Comparison of ENCODE assay signal across 10 cellular contexts in genomic region chr3:9401986-9402385, GRCh38. TPM values are rescaled to one million over a fixed set of nuclear protein-coding genes. Genes with fewer than 3 reads are reported as not detected.
DNase-seq lines count a peak whose midpoint lies in the region; ATAC-seq and TF ChIP-seq lines count a peak whose summit lies in the region.
"Had no signal": no experiment of that assay in that cellular context is flagged by ENCODE, and none has a peak within 500 bp of the region (broad histone marks: within the 10 kb centered on the region; RNA-seq: fewer than 3 reads in every experiment).

No MANE protein-coding gene starts in this region.

- ATAC-seq in IMR-90 (ENCODE audit: low read depth) = no peak

- no peak overlapping the region for H3K56ac ChIP-seq in IMR-90 (ENCODE audit: extremely low read depth, insufficient read depth, low read length)

- H2BK120ac ChIP-seq in IMR-90 (ENCODE audit: low read depth, low read length) = no peak overlapping the region

- H4K20me1 ChIP-seq in BLaER1 treated with 17β-estradiol and CSF1 and Interleukin-3, amounts not matched to agents 10 nM and 100 nM = peaks cover 81 to 89% (median 85%) of the 10 kb centered on the region in 11 experiments
- peaks cover 94% of the 10 kb centered on the region for H4K20me1 ChIP-seq in IMR-90 (ENCODE audit: insufficient read depth, low read length)
- no peaks in the 10 kb centered on the region for H4K20me1 ChIP-seq in neural cell (ENCODE audit: insufficient read depth)

- H3K4me3 ChIP-seq in BLaER1 treated with 17β-estradiol and CSF1 and Interleukin-3, amounts not matched to agents 10 nM and 100 nM = no peak overlapping the region
- no peak overlapping the region; the same call in 1 of the 2 replicates for H3K4me3 ChIP-seq in IMR-90 (ENCODE audit: insufficient read depth, low read depth, low read length)
- peak overlapping the region; percentile 44 for H3K4me3 ChIP-seq in coronary artery
- peak overlapping the region; percentile 86 for H3K4me3 ChIP-seq in neural cell (ENCODE audit: low read length)
- no peak overlapping the region for H3K4me3 ChIP-seq in lower leg skin (ENCODE audit: low read depth, poor library complexity, severe bottlenecking)

- no peak overlapping the region for H3K14ac ChIP-seq in IMR-90 (replicated peaks; ENCODE audit: low read depth, low read length)

- peaks cover 18% of the 10 kb centered on the region for H3F3A ChIP-seq in neural cell (ENCODE audit: insufficient read depth, low read length, poor library complexity, severe bottlenecking)

- H3K4me2 ChIP-seq in BLaER1 treated with 17β-estradiol and CSF1 and Interleukin-3, amounts not matched to agents 10 nM and 100 nM = peak overlapping the region; percentile 39 to 99 (median 91); a peak in 21 of 22 replicates
- H3K4me2 ChIP-seq in IMR-90 (ENCODE audit: low read depth, low read length) (peak overlapping the region; percentile 70), neural cell (ENCODE audit: low read length) (peak overlapping the region; percentile 94)

- TF ChIP-seq RAD21 in IMR-90 (IDR thresholded peaks at IDR 0.05; ENCODE audit: low read length) (no peak), neural cell (conservative IDR thresholded peaks at IDR 0.05) (no peak)

- intact Hi-C loops in IMR-90 (cut with micrococcal nuclease) (no loop called here), lower leg skin (cut with DNase I; ENCODE audit: low total_unique reads) (no loop called here)

- H3K9ac ChIP-seq in BLaER1 treated with 17β-estradiol and CSF1 and Interleukin-3, amounts not matched to agents 10 nM and 100 nM = peak overlapping the region in 1 of 11 experiments; percentile 100; a peak in 3 of 22 replicates
- H3K9ac ChIP-seq in IMR-90 (ENCODE audit: low read depth, low read length) (no peak overlapping the region), neural cell (ENCODE audit: low read length) (peak overlapping the region; percentile 97)

- peaks cover 93% of the 10 kb centered on the region for H3K79me2 ChIP-seq in neural cell (replicated peaks; ENCODE audit: insufficient read depth, low read length)

- TF ChIP-seq EP300 in neural cell (conservative IDR thresholded peaks at IDR 0.05; ENCODE audit: poor library complexity, severe bottlenecking) = no peak

- no peak overlapping the region for H3K27ac ChIP-seq in BLaER1 treated with 17β-estradiol and CSF1 and Interleukin-3, amounts not matched to agents 10 nM and 100 nM
- H3K27ac ChIP-seq in IMR-90 (ENCODE audit: insufficient read depth, low read length) (no peak overlapping the region), coronary artery (peak overlapping the region; percentile 35 to 100), neural cell (ENCODE audit: low read length) (peak overlapping the region; percentile 91)

- POLR2A ChIA-PET in IMR-90 (lab: Charles Lee; ENCODE audit: unreplicated experiment) = no interaction called here

- peaks cover 27 to 74% (median 56%) of the 10 kb centered on the region in 10 experiments for H3K4me1 ChIP-seq in BLaER1 treated with 17β-estradiol and CSF1 and Interleukin-3, amounts not matched to agents 10 nM and 100 nM
- peaks cover 9% of the 10 kb centered on the region for H3K4me1 ChIP-seq in IMR-90 (ENCODE audit: control insufficient read depth, insufficient read depth, low read length)

- H4K91ac ChIP-seq in IMR-90 (ENCODE audit: insufficient read depth, low read depth, low read length) = no peak overlapping the region

- peaks cover 0 to 8% (median 0%) of the 10 kb centered on the region in 11 experiments; a peak in 8 of 22 replicates for H3K36me3 ChIP-seq in BLaER1 treated with 17β-estradiol and CSF1 and Interleukin-3, amounts not matched to agents 10 nM and 100 nM
- H3K36me3 ChIP-seq in IMR-90 (ENCODE audit: control insufficient read depth, insufficient read depth, low read length) (no peaks in the 10 kb centered on the region), neural cell (ENCODE audit: insufficient read depth, low read length) (no peaks in the 10 kb centered on the region)

- H3K4ac ChIP-seq in IMR-90 (ENCODE audit: low read depth, low read length) = no peak overlapping the region

- peaks cover 0 to 7% (median 0%) of the 10 kb centered on the region in 11 experiments; a peak in 2 of 22 replicates for H3K9me3 ChIP-seq in BLaER1 treated with 17β-estradiol and CSF1 and Interleukin-3, amounts not matched to agents 10 nM and 100 nM (replicated peaks in 1 of 11)
- H3K9me3 ChIP-seq in IMR-90 (ENCODE audit: control insufficient read depth, insufficient read depth, low read length) = no peaks in the 10 kb centered on the region
- no peaks in the 10 kb centered on the region for H3K9me3 ChIP-seq in neural cell (ENCODE audit: low read length)

- TF ChIP-seq POLR2A in IMR-90 (IDR thresholded peaks at IDR 0.05; ENCODE audit: low read depth, low read length) = no peak
- TF ChIP-seq POLR2A in lower leg skin (IDR thresholded peaks at IDR 0.05) = no peak

- no peak overlapping the region for H2BK20ac ChIP-seq in IMR-90 (ENCODE audit: low read depth, low read length)

- DNase-seq in IMR-90 (no peak), coronary artery (ENCODE audit: low spot score) (no peak), lower leg skin (ENCODE audit: low spot score in 2 of 2) (no peak), NOMO-1 (lab: John Stamatoyannopoulos, UW; ENCODE audit: unreplicated experiment in 2 of 2) (no peak)
- DNase-seq in stimulated activated naive CD4-positive, alpha-beta T cell treated with Interleukin-2 at 50 U/mL for 16 hours (lab: John Stamatoyannopoulos, UW) = no peak
- DNase-seq in stimulated activated CD4-positive, alpha-beta T cell treated with anti-CD3 and anti-CD28 coated beads, Interleukin-1b, Interleukin-23, amount 100 ng/mL, for 48 hours = no peak
- DNase-seq: activated effector memory CD4-positive, alpha-beta T cell treated with Interleukin-2 at 50 U/mL for 16 hours; GF-D8 had no signal

- no CpG with 5 or more reads among the region's 4 CpGs for WGBS in IMR-90 (ENCODE audit: extremely low coverage in 2 of 2, insufficient read length in 1 of 2), 2 experiments
- 49 to 50% methylated on average over 4 of the region's 4 CpGs for WGBS in lower leg skin, 2 donors

- in situ Hi-C loops in IMR-90 (cut with MboI; ENCODE audit: low sequenced_read_pairs) = no loop called here

- no peaks in the 10 kb centered on the region for H3K27me3 ChIP-seq in BLaER1 treated with 17β-estradiol and CSF1 and Interleukin-3, amounts not matched to agents 10 nM and 100 nM
- H3K27me3 ChIP-seq in IMR-90 (ENCODE audit: control insufficient read depth, insufficient read depth, low read length) (no peaks in the 10 kb centered on the region), neural cell (ENCODE audit: insufficient read depth, low read depth, low read length) (no peaks in the 10 kb centered on the region)

- no peak overlapping the region for H2AK5ac ChIP-seq in IMR-90 (ENCODE audit: low read depth, low read length)

- no peak overlapping the region for H4K5ac ChIP-seq in IMR-90 (ENCODE audit: low read depth, low read length)

- CTCF ChIA-PET in IMR-90 (lab: Yijun Ruan, JAX) = no interaction called here

- H2AK9ac ChIP-seq in IMR-90 (replicated peaks; ENCODE audit: low read depth, low read length, poor library complexity) = no peak overlapping the region

- H3K9me2 ChIP-seq in neural cell (ENCODE audit: insufficient read depth, low read length) = no peaks in the 10 kb centered on the region

- TF ChIP-seq CTCF in IMR-90 (conservative IDR thresholded peaks at IDR 0.05; ENCODE audit: low read depth, low read length) (no peak), coronary artery (IDR thresholded peaks at IDR 0.05) (no peak), neural cell (IDR thresholded peaks at IDR 0.05; ENCODE audit: poor library complexity, severe bottlenecking) (no peak), lower leg skin (IDR thresholded peaks at IDR 0.05) (no peak)

- dilution Hi-C loops in IMR-90 (cut with HindIII; ENCODE audit: low sequenced_read_pairs, unreplicated experiment) = no loop called here

- H3K23ac ChIP-seq in IMR-90 (ENCODE audit: low read depth, low read length) = no peak overlapping the region

- no peak overlapping the region for H4K8ac ChIP-seq in IMR-90 (ENCODE audit: low read depth in 2 of 2, low read length in 2 of 2)

- BruUV-seq in IMR-90 (replicated peaks; lab: Mats Ljungman, UMichigan) = no TSS peak

- H2AFZ ChIP-seq in IMR-90 (replicated peaks; ENCODE audit: low read length, poor library complexity) (no peak overlapping the region), neural cell (ENCODE audit: low read depth, low read length) (no peak overlapping the region)

- no peak overlapping the region for H2BK15ac ChIP-seq in IMR-90 (ENCODE audit: low read depth, low read length)

- H3K79me1 ChIP-seq in IMR-90 (ENCODE audit: low read depth in 1 of 2, low read length in 2 of 2) = peaks cover 0 to 18% of the 10 kb centered on the region in 2 experiments; a peak in 2 of 4 replicates

- H3K9me1 ChIP-seq in IMR-90 (ENCODE audit: insufficient read depth, low read length) = peaks cover 7% of the 10 kb centered on the region; the same call in 1 of the 2 replicates

- H2BK5ac ChIP-seq in IMR-90 (ENCODE audit: low read depth, low read length, poor library complexity, severe bottlenecking) = peak overlapping the region; percentile 32

- no peak overlapping the region for H3K18ac ChIP-seq in IMR-90 (ENCODE audit: low read depth, low read length)

TF ChIP-seq in IMR-90, 13 proteins besides CTCF, POLR2A, EP300 and RAD21 (continues in another document):
- TF ChIP-seq NFE2L2 (IDR thresholded peaks at IDR 0.05; ENCODE audit: low read depth, low read length) (no peak), RCOR1 (IDR thresholded peaks at IDR 0.05; ENCODE audit: insufficient replicate concordance, low read length) (no peak), MAZ (IDR thresholded peaks at IDR 0.05; ENCODE audit: borderline replicate concordance, low read depth, low read length) (no peak), RFX5 (IDR thresholded peaks at IDR 0.05; ENCODE audit: low read depth, low read length) (no peak)

RNA-seq across cellular contexts. Expression of gene SETD5, which starts 4.6 kb away (rescaled TPM):
- 50.0 and 62.9 TPM in 2 replicates for total RNA-seq in IMR-90 (2012; rRNA removed)
- 42.7 and 45.1 TPM in 2 replicates for polyA plus RNA-seq in IMR-90 (2012; rRNA removed)
- 14.4 and 24.9 TPM in 2 replicates for polyA plus RNA-seq in IMR-90 (2012; cell fraction: cytosol; rRNA removed)
- 87.1 and 210 TPM in 2 replicates for polyA plus RNA-seq in IMR-90 (2012; cell fraction: nucleus; rRNA removed; ENCODE audit: low replicate concordance)
- 33.6 and 38.0 TPM in 2 replicates for polyA plus RNA-seq in neural cell
- 69.1 and 122 TPM in 2 replicates for polyA minus RNA-seq in neural cell
- total RNA-seq in lower leg skin = 10 to 100 TPM; 77.8 to 88.1 (median 80.3) TPM

RNA-seq across cellular contexts. Expression of gene THUMPD3, which starts 39.1 kb away (rescaled TPM):
- total RNA-seq in IMR-90 (2012; rRNA removed) (43.9 and 60.5 TPM in 2 replicates), lower leg skin (10 to 100 TPM; 19.8 to 37.6 (median 27.0) TPM)
- polyA plus RNA-seq in IMR-90 (2012; rRNA removed) (22.3 and 28.2 TPM in 2 replicates), neural cell (32.6 and 35.0 TPM in 2 replicates)
- 5.8 and 6.1 TPM in 2 replicates for polyA plus RNA-seq in IMR-90 (2012; cell fraction: cytosol; rRNA removed)
- 7.8 and 17.3 TPM in 2 replicates for polyA plus RNA-seq in IMR-90 (2012; cell fraction: nucleus; rRNA removed; ENCODE audit: low replicate concordance)
- 56.0 and 65.2 TPM in 2 replicates for polyA minus RNA-seq in neural cell

Comparison
In these comparisons a context has a peak if more than half of its experiments do, and no peak if none do; other contexts are left out.
1. H3K27ac ChIP-seq: peak in coronary artery (2 of 2) and neural cell (single experiment); none in BLaER1 treated with 17β-estradiol and CSF1 and Interleukin-3, amounts not matched to agents 10 nM and 100 nM (0 of 11) and IMR-90 (single experiment).
2. H3K4me3 ChIP-seq: peak in coronary artery (single experiment) and neural cell (single experiment); none in BLaER1 treated with 17β-estradiol and CSF1 and Interleukin-3, amounts not matched to agents 10 nM and 100 nM (0 of 10), IMR-90 (single experiment) and lower leg skin (single experiment).
3. Peak in every context shown above with its lines, with median percentiles within 50 percentile points of each other: H3K4me2 ChIP-seq.